ENCODE assay signal across 1 cellular context in genomic region chr12:124915249-124916236, GRCh38.
A peak's percentile ranks its signal among the peaks of the same experiment; 100 is the strongest.
TF ChIP-seq lines count a peak whose summit lies in the region.

No MANE protein-coding gene starts in this region.

TF ChIP-seq in GM12878, 131 proteins besides CTCF, POLR2A, EP300 and RAD21 (continued from another document):
- TF ChIP-seq MLLT1 (IDR thresholded peaks at IDR 0.05): peak; percentile 77
- no peak for TF ChIP-seq MEF2B (IDR thresholded peaks at IDR 0.05; ENCODE audit: partially characterized antibody, poor library complexity, severe bottlenecking)
- TF ChIP-seq MXI1 (IDR thresholded peaks at IDR 0.05; ENCODE audit: low read depth, low read length): 0 out of 2 replicates have a peak, but pooled peaks have one; percentile 15
- no peak for TF ChIP-seq MTA2 (IDR thresholded peaks at IDR 0.05; ENCODE audit: low read depth)
- no peak for TF ChIP-seq RCOR1 (conservative IDR thresholded peaks at IDR 0.05; ENCODE audit: low read depth, low read length)
- TF ChIP-seq CEBPZ (IDR thresholded peaks at IDR 0.05; ENCODE audit: low read depth, low read length): no peak
TF ChIP-seq in GM12878: peak in this region for 3.
